In the genomic region with DNA sequence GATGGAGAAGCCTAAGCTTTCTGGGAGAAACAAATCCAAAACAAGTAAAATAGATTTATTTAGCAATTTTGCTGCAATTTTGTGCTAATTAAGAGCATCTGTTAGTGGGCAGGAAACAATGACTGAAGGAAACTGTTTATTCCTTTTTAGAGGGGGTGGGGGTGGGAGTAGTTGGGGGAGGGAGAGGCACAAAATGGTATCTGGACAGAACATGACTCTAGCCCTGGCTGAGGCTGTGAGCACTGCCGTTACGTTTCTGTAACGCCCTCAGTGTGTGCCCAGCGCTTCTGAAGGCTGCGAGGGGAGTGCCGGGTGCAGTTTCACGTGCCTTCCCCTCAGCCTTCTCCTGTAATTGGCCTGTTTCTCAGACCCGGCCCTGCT, we compare ENCODE assay signal across 16 cellular contexts. TPM values are rescaled to one million over a fixed set of nuclear protein-coding genes. Genes with fewer than 3 reads are reported as not detected.
DNase-seq lines count a peak whose midpoint lies in the region; ATAC-seq, FAIRE-seq and TF ChIP-seq lines count a peak whose summit lies in the region.
"Had no signal": no experiment of that assay in that cellular context is flagged by ENCODE, and none has a peak within 500 bp of the region (broad histone marks: within the 10 kb centered on the region; RNA-seq: fewer than 3 reads in every experiment).

No MANE protein-coding gene starts in this region.

- H3K27ac ChIP-seq in endothelial cell of umbilical vein (ENCODE audit: insufficient read depth, low read depth, low read length) (no peak overlapping the region), vagina (peak overlapping the region; percentile 69)
- H3K27ac ChIP-seq: epithelial cell of prostate, HL-60 had no signal

- H3K9me1 ChIP-seq in endothelial cell of umbilical vein (replicated peaks; ENCODE audit: control insufficient read depth, extremely low read depth, insufficient read depth, low read length) = no peaks in the 10 kb centered on the region

- H3K27ac Mint-ChIP-seq in neural crest cell (ENCODE audit: unreplicated experiment) = peak overlapping the region; percentile 38
- H3K27ac Mint-ChIP-seq: stimulated activated memory B cell treated with anti-CD40 and anti-IgM and Interleukin-4, amounts not matched to agents 10 μg/mL and 1 μg/mL and 100 μg/mL, for 72 hours had no signal

- H3K36me3 ChIP-seq in endothelial cell of umbilical vein (ENCODE audit: control insufficient read depth in 2 of 2, extremely low read depth in 1 of 2, insufficient read depth in 2 of 2, low read length in 2 of 2) (no peaks in the 10 kb centered on the region), vagina (no peaks in the 10 kb centered on the region)

- H4K20me1 ChIP-seq in endothelial cell of umbilical vein (replicated peaks; ENCODE audit: control insufficient read depth, extremely low read depth, insufficient read depth, low read length) = no peaks in the 10 kb centered on the region

- DNase-seq in NCI-H2227 (lab: John Stamatoyannopoulos, UW; ENCODE audit: unreplicated experiment) (peak; percentile 20), NCI-H2227 treated with DMSO at 0.1 percent for 48 hours (lab: John Stamatoyannopoulos, UW) (no peak), endothelial cell of umbilical vein (ENCODE audit: low read depth, low spot score) (no peak), neural crest cell (ENCODE audit: low read depth, low spot score) (no peak), vagina (ENCODE audit: extremely low spot score in 2 of 2) (no peak)
- DNase-seq: activated CD4-positive, alpha-beta T cell treated with anti-CD3 and anti-CD28 coated beads for 1 hour; activated naive CD4-positive, alpha-beta T cell; GF-D8; NCI-H2081 had no signal

- no peak overlapping the region for H3K9ac ChIP-seq in endothelial cell of umbilical vein (replicated peaks; ENCODE audit: extremely low read depth, insufficient read depth, low read length)

- H3K9me3 Mint-ChIP-seq in neural crest cell = no peaks in the 10 kb centered on the region
- H3K9me3 Mint-ChIP-seq: stimulated activated memory B cell treated with anti-CD40 and anti-IgM and Interleukin-4, amounts not matched to agents 10 μg/mL and 1 μg/mL and 100 μg/mL, for 72 hours had no signal

- intact Hi-C loops in endothelial cell of umbilical vein (cut with micrococcal nuclease) (no loop called here), vagina (cut with DNase I) (no loop called here)

- no peaks in the 10 kb centered on the region for H3K79me2 ChIP-seq in endothelial cell of umbilical vein (ENCODE audit: control insufficient read depth, insufficient read depth, low read length)

- CTCF ChIA-PET in endothelial cell of umbilical vein (lab: Charles Lee) = interaction anchor here (1.5 kb wide), 1 partner anchor 12 kb away, joined by 5 read pairs; no protein-coding TSS in a partner anchor

- H3K9me3 ChIP-seq in endothelial cell of umbilical vein (replicated peaks; ENCODE audit: control insufficient read depth, insufficient read depth, low read length) = no peaks in the 10 kb centered on the region
- no peaks in the 10 kb centered on the region for H3K9me3 ChIP-seq in vagina

- H3K4me1 ChIP-seq in endothelial cell of umbilical vein (ENCODE audit: control insufficient read depth, extremely low read depth, insufficient read depth, low read length) (no peaks in the 10 kb centered on the region), vagina (peaks cover 59% of the 10 kb centered on the region)

- ATAC-seq in GM18909 (IDR thresholded peaks at IDR 0.05; ENCODE audit: poor library complexity, unreplicated experiment) (no peak), GM21723 (IDR thresholded peaks at IDR 0.05; ENCODE audit: unreplicated experiment) (no peak), GM18520 (IDR thresholded peaks at IDR 0.05; ENCODE audit: unreplicated experiment) (no peak)
- ATAC-seq: HCT116; stimulated activated memory B cell treated with anti-CD40 and anti-IgM and Interleukin-4, amounts not matched to agents 10 μg/mL and 1 μg/mL and 100 μg/mL, for 72 hours had no signal

- FAIRE-seq in endothelial cell of umbilical vein (lab: Jason Lieb, UNC) = no peak

- TF ChIP-seq POLR2A in endothelial cell of umbilical vein (IDR thresholded peaks at IDR 0.05; ENCODE audit: low read depth, low read length) (no peak), vagina (IDR thresholded peaks at IDR 0.05) (no peak)

- dilution Hi-C loops in endothelial cell of umbilical vein (cut with MboI; ENCODE audit: extremely low pct_ligation_motif_present, low sequenced_read_pairs) = no loop called here

- TF ChIP-seq CTCF in endothelial cell of umbilical vein (IDR thresholded peaks at IDR 0.05; ENCODE audit: extremely low read depth in 1 of 2, insufficient read depth in 1 of 2, low read depth in 1 of 2, low read length in 2 of 2) (no peak), neural crest cell (conservative IDR thresholded peaks at IDR 0.05) (no peak), vagina (IDR thresholded peaks at IDR 0.05) (no peak)

- no TSS peak for BruUV-seq in endothelial cell of umbilical vein (replicated peaks; lab: Mats Ljungman, UMichigan)

- H3K4me1 Mint-ChIP-seq in neural crest cell = peaks cover 23% of the 10 kb centered on the region
- H3K4me1 Mint-ChIP-seq: stimulated activated memory B cell treated with anti-CD40 and anti-IgM and Interleukin-4, amounts not matched to agents 10 μg/mL and 1 μg/mL and 100 μg/mL, for 72 hours had no signal

- H3K4me2 ChIP-seq in endothelial cell of umbilical vein (ENCODE audit: insufficient read depth, low read length) = peak overlapping the region; percentile 40

- H3K27me3 ChIP-seq in endothelial cell of umbilical vein (ENCODE audit: control insufficient read depth in 2 of 2, insufficient read depth in 2 of 2, low read length in 2 of 2) (peaks cover 29 to 30% of the 10 kb centered on the region in 2 experiments), vagina (no peaks in the 10 kb centered on the region)

- no peak overlapping the region for H2AFZ ChIP-seq in endothelial cell of umbilical vein (ENCODE audit: low read depth, low read length)

- H3K36me3 Mint-ChIP-seq in neural crest cell (ENCODE audit: low read depth) = no peaks in the 10 kb centered on the region
- H3K36me3 Mint-ChIP-seq: stimulated activated memory B cell treated with anti-CD40 and anti-IgM and Interleukin-4, amounts not matched to agents 10 μg/mL and 1 μg/mL and 100 μg/mL, for 72 hours had no signal

- H3K4me3 Mint-ChIP-seq in neural crest cell = no peak overlapping the region
- H3K4me3 Mint-ChIP-seq: stimulated activated memory B cell treated with anti-CD40 and anti-IgM and Interleukin-4, amounts not matched to agents 10 μg/mL and 1 μg/mL and 100 μg/mL, for 72 hours had no signal

- H3K4me3 ChIP-seq in endothelial cell of umbilical vein (replicated peaks in 1 of 3; ENCODE audit: insufficient read depth in 1 of 3, low read depth in 1 of 3, low read length in 3 of 3) (no peak overlapping the region), vagina (peak overlapping the region; percentile 29 to 39)

- no peaks in the 10 kb centered on the region for H3K27me3 Mint-ChIP-seq in neural crest cell (ENCODE audit: low read depth)

- POLR2A ChIA-PET in endothelial cell of umbilical vein (lab: Charles Lee) = no interaction called here

TF ChIP-seq in endothelial cell of umbilical vein, 7 proteins besides CTCF, POLR2A, EP300 and RAD21:
- TF ChIP-seq MYC (IDR thresholded peaks at IDR 0.05; ENCODE audit: low read depth, low read length) = no peak
- no peak for TF ChIP-seq JUN (IDR thresholded peaks at IDR 0.05; ENCODE audit: borderline replicate concordance, insufficient read depth, insufficient read length, low read depth)
- TF ChIP-seq GATA2 (IDR thresholded peaks at IDR 0.05; ENCODE audit: insufficient read depth, insufficient read length, low read depth, low read length) = no peak
- no peak for TF ChIP-seq FOS (IDR thresholded peaks at IDR 0.05; ENCODE audit: borderline replicate concordance, insufficient read depth, low read length)
- no peak for TF ChIP-seq EZH2 (IDR thresholded peaks at IDR 0.05; ENCODE audit: borderline replicate concordance, low read depth, low read length, severe bottlenecking)
- TF ChIP-seq, protein P1, sequence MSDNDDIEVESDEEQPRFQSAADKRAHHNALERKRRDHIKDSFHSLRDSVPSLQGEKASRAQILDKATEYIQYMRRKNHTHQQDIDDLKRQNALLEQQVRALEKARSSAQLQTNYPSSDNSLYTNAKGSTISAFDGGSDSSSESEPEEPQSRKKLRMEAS (IDR thresholded peaks at IDR 0.05; ENCODE audit: insufficient read depth, insufficient read length) = no peak
- TF ChIP-seq POLR2AphosphoS5 (IDR thresholded peaks at IDR 0.05; ENCODE audit: insufficient read depth, low read depth, low read length) = no peak

RNA-seq across cellular contexts. Expression of gene METTL24, which starts 28.8 kb away (rescaled TPM):
- total RNA-seq in endothelial cell of umbilical vein (not detected in 2 replicates), neural crest cell (3.6 and 4.7 TPM in 2 replicates), vagina (6.6 TPM)
- not detected in 2 replicates for polyA plus RNA-seq in endothelial cell of umbilical vein
- not detected in 2 replicates for polyA plus RNA-seq in endothelial cell of umbilical vein (2011; cell fraction: cytosol; rRNA removed)
- not detected in 2 replicates for polyA plus RNA-seq in endothelial cell of umbilical vein (2011; cell fraction: nucleus; rRNA removed)
- polyA plus RNA-seq in endothelial cell of umbilical vein (2012) = not detected in 2 replicates
- not detected in 2 replicates for polyA minus RNA-seq in endothelial cell of umbilical vein
- not detected for polyA minus RNA-seq in endothelial cell of umbilical vein (2011; cell fraction: cytosol; rRNA and poly(A)+ RNA removed)
- not detected in 2 replicates for polyA minus RNA-seq in endothelial cell of umbilical vein (2011; cell fraction: nucleus; rRNA and poly(A)+ RNA removed)

Comparison
In these comparisons a context has a peak if more than half of its experiments do, and no peak if none do; other contexts are left out.
1. H3K4me3 ChIP-seq: peak in vagina (2 of 2); none in endothelial cell of umbilical vein (0 of 3).